20 cellular contexts compared by ENCODE assay signal in genomic region chr3:66344391-66344811, GRCh38.
DNase-seq lines count a peak whose midpoint lies in the region; ATAC-seq and FAIRE-seq lines count a peak whose summit lies in the region.
"Had no signal": no experiment of that assay in that cellular context is flagged by ENCODE, and none has a peak within 500 bp of the region (broad histone marks: within the 10 kb centered on the region; RNA-seq: fewer than 3 reads in every experiment).

No MANE protein-coding gene starts in this region.

- no peak for DNase-seq in CD4-positive, CD25-positive, alpha-beta regulatory T cell
- DNase-seq in SK-N-MC (ENCODE audit: low read depth, low spot score) (no peak), left colon (peak; percentile 30 to 49), small intestine (peak; percentile 36), HTR-8/SVneo (ENCODE audit: insufficient read length, low spot score) (no peak), cerebellum (ENCODE audit: low spot score) (no peak)
- DNase-seq: Caco-2, DMS153, H7, NCI-H1105 treated with DMSO at 0.1 percent for 48 hours, NCI-H2029, NCI-H2171, NCI-H446, NCI-H748 treated with DMSO at 0.1 percent for 48 hours, OCI-M1, SHP77 treated with DMSO at 0.1 percent for 48 hours had no signal

- H3K4me1 Mint-ChIP-seq in CD4-positive, CD25-positive, alpha-beta regulatory T cell: peaks cover 5 to 24% (median 14%) of the 10 kb centered on the region in 4 donors

- H3K27me3 ChIP-seq in CD4-positive, CD25-positive, alpha-beta regulatory T cell (ENCODE audit: control insufficient read depth, insufficient read depth, low read length): no peaks in the 10 kb centered on the region
- H3K27me3 ChIP-seq in small intestine (ENCODE audit: control insufficient read depth in 2 of 2, insufficient read depth in 2 of 2, low read length in 2 of 2): no peaks in the 10 kb centered on the region

- H3K4me3 ChIP-seq in CD4-positive, CD25-positive, alpha-beta regulatory T cell (ENCODE audit: low read depth, low read length): no peak overlapping the region
- peak overlapping the region; percentile 62 for H3K4me3 ChIP-seq in SK-N-MC
- no peak overlapping the region for H3K4me3 ChIP-seq in small intestine (ENCODE audit: low read depth in 1 of 2, low read length in 2 of 2)

- FAIRE-seq in small intestine (lab: Jason Lieb, UNC) (no peak), HTR-8/SVneo (lab: Jason Lieb, UNC) (no peak)
- FAIRE-seq: A204.1 had no signal

- H3K36me3 ChIP-seq in CD4-positive, CD25-positive, alpha-beta regulatory T cell (ENCODE audit: control insufficient read depth, insufficient read depth, low read length): peaks cover 13% of the 10 kb centered on the region
- H3K36me3 ChIP-seq in SK-N-MC (ENCODE audit: insufficient read depth, low read length) (no peaks in the 10 kb centered on the region), small intestine (ENCODE audit: control insufficient read depth in 2 of 2, insufficient read depth in 2 of 2, low read length in 2 of 2) (no peaks in the 10 kb centered on the region)

- H3K9me3 Mint-ChIP-seq in CD4-positive, CD25-positive, alpha-beta regulatory T cell: peaks cover 0 to 4% (median 0%) of the 10 kb centered on the region in 7 donors
- H3K9me3 Mint-ChIP-seq: IgD-negative memory B cell had no signal

- no peak overlapping the region for H3K9ac ChIP-seq in SK-N-MC (ENCODE audit: insufficient read length)

- H3K27ac ChIP-seq in CD4-positive, CD25-positive, alpha-beta regulatory T cell (ENCODE audit: insufficient read depth, low read length, poor library complexity, severe bottlenecking): no peak overlapping the region
- H3K27ac ChIP-seq in SK-N-MC (peak overlapping the region; percentile 82), small intestine (ENCODE audit: low read depth in 1 of 2, low read length in 1 of 2) (peak overlapping the region in 1 of 2 donors; percentile 27)
- H3K27ac ChIP-seq: C4-2B had no signal

- peaks cover 27% of the 10 kb centered on the region for H3K36me3 Mint-ChIP-seq in CD4-positive, CD25-positive, alpha-beta regulatory T cell

- no peak overlapping the region for H3K4me3 Mint-ChIP-seq in CD4-positive, CD25-positive, alpha-beta regulatory T cell
- H3K4me3 Mint-ChIP-seq: IgD-negative memory B cell had no signal

- H3K9me3 ChIP-seq in CD4-positive, CD25-positive, alpha-beta regulatory T cell (ENCODE audit: control insufficient read depth in 2 of 2, low read length in 2 of 2): no peaks in the 10 kb centered on the region
- H3K9me3 ChIP-seq in SK-N-MC (ENCODE audit: low read depth, low read length) (no peaks in the 10 kb centered on the region), small intestine (ENCODE audit: control insufficient read depth, low read depth) (no peaks in the 10 kb centered on the region)
- H3K9me3 ChIP-seq: Caco-2 had no signal

- no peak for ATAC-seq in CD4-positive, CD25-positive, alpha-beta regulatory T cell (ENCODE audit: low read depth in 2 of 2)
- ATAC-seq in left colon: peak; percentile 84
- no peak for ATAC-seq in GM18868 (IDR thresholded peaks at IDR 0.05; ENCODE audit: unreplicated experiment)

- intact Hi-C loops in left colon (cut with DNase I, micrococcal nuclease): no loop called here

- H3K27me3 Mint-ChIP-seq in CD4-positive, CD25-positive, alpha-beta regulatory T cell: no peaks in the 10 kb centered on the region
- H3K27me3 Mint-ChIP-seq: IgD-negative memory B cell had no signal

- no peaks in the 10 kb centered on the region for H3K4me1 ChIP-seq in CD4-positive, CD25-positive, alpha-beta regulatory T cell (ENCODE audit: control insufficient read depth, insufficient read depth, low read length, poor library complexity, severe bottlenecking)
- H3K4me1 ChIP-seq in small intestine (ENCODE audit: control insufficient read depth in 2 of 2, insufficient read depth in 1 of 2, low read depth in 1 of 2, low read length in 1 of 2): no peaks in the 10 kb centered on the region

- H3K27ac Mint-ChIP-seq in CD4-positive, CD25-positive, alpha-beta regulatory T cell: peak overlapping the region in 2 of 3 donors; percentile 34 to 78

- WGBS in small intestine, 3 donors: 17 to 64% (median 45%) methylated on average over 7 to 9 of the region's 9 CpGs

Comparison
In these comparisons a context has a peak if more than half of its experiments do, and no peak if none do; other contexts are left out.
1. DNase-seq: peak in left colon (2 of 2) and small intestine (single experiment); none in CD4-positive, CD25-positive, alpha-beta regulatory T cell (0 of 3), SK-N-MC (single experiment), HTR-8/SVneo (single experiment) and cerebellum (single experiment).